23 cellular contexts compared by ENCODE assay signal in the genomic region with DNA sequence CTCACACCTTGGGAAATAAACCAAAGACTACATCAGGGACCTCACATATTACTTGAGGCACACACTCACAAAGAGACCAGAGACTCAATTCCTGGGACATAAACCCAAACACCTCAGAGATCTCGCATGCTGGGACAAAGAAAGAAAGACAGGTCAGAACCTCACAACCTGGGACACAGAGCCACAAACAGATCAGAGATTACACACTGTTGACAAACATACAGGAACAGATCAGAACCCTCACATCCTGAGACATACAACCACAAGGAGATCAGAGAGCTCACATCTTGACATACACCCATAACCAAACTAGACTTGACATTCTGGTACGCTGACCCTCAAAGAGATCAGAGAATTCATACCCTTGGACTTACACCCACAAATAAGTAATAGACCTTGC. TPM values are rescaled to one million over a fixed set of nuclear protein-coding genes. Genes with fewer than 3 reads are reported as not detected.
DNase-seq lines count a peak whose midpoint lies in the region; ATAC-seq, FAIRE-seq and TF ChIP-seq lines count a peak whose summit lies in the region.
"Had no signal": no experiment of that assay in that cellular context is flagged by ENCODE, and none has a peak within 500 bp of the region (broad histone marks: within the 10 kb centered on the region; RNA-seq: fewer than 3 reads in every experiment).

No MANE protein-coding gene starts in this region.

- no peaks in the 10 kb centered on the region for H3K4me1 ChIP-seq in prostate gland (replicated peaks)
- H3K4me1 ChIP-seq: vagina had no signal

- FAIRE-seq in GM12891 (lab: Jason Lieb, UNC), result no peak
- FAIRE-seq: G401.6, GM19239 had no signal

- H3K27me3 ChIP-seq in prostate gland (replicated peaks; ENCODE audit: insufficient read depth), result no peaks in the 10 kb centered on the region
- H3K27me3 ChIP-seq: vagina had no signal

- no peak for TF ChIP-seq CTCF in prostate gland (IDR thresholded peaks at IDR 0.05)

- no peaks in the 10 kb centered on the region for H3K9me3 Mint-ChIP-seq in activated T-cell treated with anti-CD3 and anti-CD28 coated beads, Interleukin-2, amount 50 U/mL, for 4 hours
- H3K9me3 Mint-ChIP-seq in activated T-helper 1 cell treated with anti-CD3 and anti-CD28 coated beads, Interleukin-12 subunit alpha, Interleukin-12 subunit beta, Interleukin-2, Interleukin-4 antibody, amounts not matched to agents 30 ng/mL and 10 ng/mL and 1 ng/mL, durations not matched to agents 14 hours and 24 hours and 36 hours, result peaks cover 2% of the 10 kb centered on the region
- H3K9me3 Mint-ChIP-seq in immature natural killer cell, result no peaks in the 10 kb centered on the region
- H3K9me3 Mint-ChIP-seq in stimulated activated naive CD8-positive, alpha-beta T cell treated with anti-CD3 and anti-CD28 coated beads, Interleukin-15, amount 100 ng/mL, for 72 hours, result no peaks in the 10 kb centered on the region
- H3K9me3 Mint-ChIP-seq: activated B cell treated with CpG ODN at 0.5 μM for 24 hours had no signal

- 82% methylated on average over 1 of the region's 2 CpGs for WGBS in prostate gland

- H3K9me3 ChIP-seq in prostate gland, result no peaks in the 10 kb centered on the region
- H3K9me3 ChIP-seq: left ventricle myocardium inferior, vagina had no signal

- DNase-seq in activated T-cell treated with anti-CD3 and anti-CD28 coated beads, Interleukin-2, amount 50 U/mL, for 4 hours, result no peak
- DNase-seq in activated T-cell treated with anti-CD3 and anti-CD28 coated beads, Interleukin-2, amount 50 U/mL, for 1 hour, result no peak
- no peak for DNase-seq in activated T-helper 1 cell treated with anti-CD3 and anti-CD28 coated beads, Interleukin-12 subunit alpha, Interleukin-12 subunit beta, Interleukin-2, Interleukin-4 antibody, amounts not matched to agents 30 ng/mL and 10 ng/mL and 1 ng/mL, durations not matched to agents 14 hours and 24 hours and 36 hours (ENCODE audit: low spot score)
- DNase-seq in immature natural killer cell (peak in 2 of 3 donors; percentile 57 to 59), GM12891 (ENCODE audit: insufficient read length, low spot score) (no peak), prostate gland (ENCODE audit: low spot score) (no peak)
- DNase-seq in stimulated activated naive CD8-positive, alpha-beta T cell treated with anti-CD3 and anti-CD28 coated beads, Interleukin-15, amount 100 ng/mL, for 72 hours, result no peak
- DNase-seq: activated B cell treated with CpG ODN at 0.5 μM for 24 hours, cortex of kidney, DMS153, left ventricle myocardium inferior, NCI-H1105, NCI-H2029 treated with DMSO at 0.1 percent for 48 hours had no signal

- no peak overlapping the region for H3K27ac ChIP-seq in prostate gland
- H3K27ac ChIP-seq: BLaER1 treated with 17β-estradiol and CSF1 and Interleukin-3, amounts not matched to agents 10 nM and 100 nM; HL-60; left ventricle myocardium inferior; vagina had no signal

- H3K4me3 ChIP-seq in prostate gland, result no peak overlapping the region
- H3K4me3 ChIP-seq: BLaER1 treated with 17β-estradiol and CSF1 and Interleukin-3, amounts not matched to agents 10 nM and 100 nM; left ventricle myocardium inferior; vagina had no signal

- intact Hi-C loops in activated T-helper 1 cell treated with anti-CD3 and anti-CD28 coated beads, Interleukin-12 subunit alpha, Interleukin-12 subunit beta, Interleukin-2, Interleukin-4 antibody, amounts not matched to agents 30 ng/mL and 10 ng/mL and 1 ng/mL, durations not matched to agents 14 hours and 24 hours and 36 hours (cut with micrococcal nuclease), result loop anchor here (1.0 to 5.0 kb wide), 5 partner anchors 18 to 223 kb away; a partner anchor contains a TSS
- intact Hi-C loops in prostate gland (cut with DNase I), result no loop called here

- H3K27ac Mint-ChIP-seq in activated T-helper 1 cell treated with anti-CD3 and anti-CD28 coated beads, Interleukin-12 subunit alpha, Interleukin-12 subunit beta, Interleukin-2, Interleukin-4 antibody, amounts not matched to agents 30 ng/mL and 10 ng/mL and 1 ng/mL, durations not matched to agents 14 hours and 24 hours and 36 hours, result peak overlapping the region; percentile 84
- peak overlapping the region; percentile 79 to 94 (median 90) for H3K27ac Mint-ChIP-seq in immature natural killer cell
- peak overlapping the region; percentile 10 to 83 for H3K27ac Mint-ChIP-seq in stimulated activated naive CD8-positive, alpha-beta T cell treated with anti-CD3 and anti-CD28 coated beads, Interleukin-15, amount 100 ng/mL, for 72 hours
- H3K27ac Mint-ChIP-seq: activated B cell treated with CpG ODN at 0.5 μM for 24 hours had no signal

- no peak for ATAC-seq in activated T-cell treated with anti-CD3 and anti-CD28 coated beads, Interleukin-2, amount 50 U/mL, for 4 hours
- peak; percentile 61 for ATAC-seq in stimulated activated naive CD8-positive, alpha-beta T cell treated with anti-CD3 and anti-CD28 coated beads, Interleukin-15, amount 100 ng/mL, for 72 hours
- no peak for ATAC-seq in GM18909 (IDR thresholded peaks at IDR 0.05; ENCODE audit: poor library complexity, unreplicated experiment)

- H3K27me3 Mint-ChIP-seq in activated T-cell treated with anti-CD3 and anti-CD28 coated beads, Interleukin-2, amount 50 U/mL, for 4 hours (ENCODE audit: low read depth), result no peaks in the 10 kb centered on the region
- no peaks in the 10 kb centered on the region for H3K27me3 Mint-ChIP-seq in activated T-helper 1 cell treated with anti-CD3 and anti-CD28 coated beads, Interleukin-12 subunit alpha, Interleukin-12 subunit beta, Interleukin-2, Interleukin-4 antibody, amounts not matched to agents 30 ng/mL and 10 ng/mL and 1 ng/mL, durations not matched to agents 14 hours and 24 hours and 36 hours (ENCODE audit: insufficient read depth)
- H3K27me3 Mint-ChIP-seq in immature natural killer cell (ENCODE audit: low read depth in 3 of 3), result peaks cover 11 to 25% (median 15%) of the 10 kb centered on the region in 3 donors
- H3K27me3 Mint-ChIP-seq in stimulated activated naive CD8-positive, alpha-beta T cell treated with anti-CD3 and anti-CD28 coated beads, Interleukin-15, amount 100 ng/mL, for 72 hours, result no peaks in the 10 kb centered on the region
- H3K27me3 Mint-ChIP-seq: activated B cell treated with CpG ODN at 0.5 μM for 24 hours had no signal

- peak overlapping the region; percentile 63 for H3K4me3 Mint-ChIP-seq in activated T-cell treated with anti-CD3 and anti-CD28 coated beads, Interleukin-2, amount 50 U/mL, for 4 hours
- H3K4me3 Mint-ChIP-seq in activated T-helper 1 cell treated with anti-CD3 and anti-CD28 coated beads, Interleukin-12 subunit alpha, Interleukin-12 subunit beta, Interleukin-2, Interleukin-4 antibody, amounts not matched to agents 30 ng/mL and 10 ng/mL and 1 ng/mL, durations not matched to agents 14 hours and 24 hours and 36 hours, result peak overlapping the region; percentile 74
- H3K4me3 Mint-ChIP-seq in immature natural killer cell, result peak overlapping the region; percentile 20 to 82 (median 72)
- H3K4me3 Mint-ChIP-seq in stimulated activated naive CD8-positive, alpha-beta T cell treated with anti-CD3 and anti-CD28 coated beads, Interleukin-15, amount 100 ng/mL, for 72 hours, result peak overlapping the region; percentile 43 to 75
- H3K4me3 Mint-ChIP-seq: activated B cell treated with CpG ODN at 0.5 μM for 24 hours had no signal

- no peaks in the 10 kb centered on the region for H3K36me3 Mint-ChIP-seq in activated T-cell treated with anti-CD3 and anti-CD28 coated beads, Interleukin-2, amount 50 U/mL, for 4 hours (ENCODE audit: insufficient read depth)
- peaks cover 10% of the 10 kb centered on the region for H3K36me3 Mint-ChIP-seq in activated T-helper 1 cell treated with anti-CD3 and anti-CD28 coated beads, Interleukin-12 subunit alpha, Interleukin-12 subunit beta, Interleukin-2, Interleukin-4 antibody, amounts not matched to agents 30 ng/mL and 10 ng/mL and 1 ng/mL, durations not matched to agents 14 hours and 24 hours and 36 hours (ENCODE audit: low read depth)
- no peaks in the 10 kb centered on the region for H3K36me3 Mint-ChIP-seq in immature natural killer cell

- H3K4me1 Mint-ChIP-seq in activated T-cell treated with anti-CD3 and anti-CD28 coated beads, Interleukin-2, amount 50 U/mL, for 4 hours (ENCODE audit: low read depth), result peaks cover 78% of the 10 kb centered on the region
- H3K4me1 Mint-ChIP-seq in activated T-helper 1 cell treated with anti-CD3 and anti-CD28 coated beads, Interleukin-12 subunit alpha, Interleukin-12 subunit beta, Interleukin-2, Interleukin-4 antibody, amounts not matched to agents 30 ng/mL and 10 ng/mL and 1 ng/mL, durations not matched to agents 14 hours and 24 hours and 36 hours (ENCODE audit: low read depth), result peaks cover 71% of the 10 kb centered on the region
- peaks cover 74 to 76% of the 10 kb centered on the region in 2 donors for H3K4me1 Mint-ChIP-seq in immature natural killer cell
- H3K4me1 Mint-ChIP-seq in stimulated activated naive CD8-positive, alpha-beta T cell treated with anti-CD3 and anti-CD28 coated beads, Interleukin-15, amount 100 ng/mL, for 72 hours, result peaks cover 79% of the 10 kb centered on the region
- H3K4me1 Mint-ChIP-seq: activated B cell treated with CpG ODN at 0.5 μM for 24 hours had no signal

- TF ChIP-seq POLR2A in GM12891 (IDR thresholded peaks at IDR 0.05; ENCODE audit: low read depth, low read length) (no peak), prostate gland (IDR thresholded peaks at IDR 0.05) (no peak)

- no peaks in the 10 kb centered on the region for H3K36me3 ChIP-seq in prostate gland
- H3K36me3 ChIP-seq: left ventricle myocardium inferior, vagina had no signal

RNA-seq across cellular contexts. Expression of a gene that starts 17.3 kb away (rescaled TPM):
- 10 to 100 TPM; 21.2 to 25.5 (median 23.2) TPM for total RNA-seq in activated T-cell treated with anti-CD3 and anti-CD28 coated beads, Interleukin-2, amount 50 U/mL, for 4 hours
- total RNA-seq in activated T-helper 1 cell treated with anti-CD3 and anti-CD28 coated beads, Interleukin-12 subunit alpha, Interleukin-12 subunit beta, Interleukin-2, Interleukin-4 antibody, amounts not matched to agents 30 ng/mL and 10 ng/mL and 1 ng/mL, durations not matched to agents 14 hours and 24 hours and 36 hours, result 27.5 and 27.7 TPM in 2 replicates
- polyA plus RNA-seq in immature natural killer cell, result 10 to 100 TPM; 13.0 to 18.5 (median 16.4) TPM
- polyA plus RNA-seq in GM12891 (2012; ENCODE audit: low read depth, missing spikeins), result 14.2 TPM
- total RNA-seq in prostate gland, result 1 to 10 TPM; 7.4 to 9.1 TPM

RNA-seq across cellular contexts. Expression of a gene that starts 30.2 kb away (rescaled TPM):
- total RNA-seq in activated T-cell treated with anti-CD3 and anti-CD28 coated beads, Interleukin-2, amount 50 U/mL, for 4 hours, result 10 to 100 TPM; 83.3 to 86.5 (median 86.2) TPM
- 106 and 122 TPM in 2 replicates for total RNA-seq in activated T-helper 1 cell treated with anti-CD3 and anti-CD28 coated beads, Interleukin-12 subunit alpha, Interleukin-12 subunit beta, Interleukin-2, Interleukin-4 antibody, amounts not matched to agents 30 ng/mL and 10 ng/mL and 1 ng/mL, durations not matched to agents 14 hours and 24 hours and 36 hours
- polyA plus RNA-seq in immature natural killer cell, result 10 to 100 TPM; 15.2 to 43.0 (median 18.3) TPM
- polyA plus RNA-seq in GM12891 (2012; ENCODE audit: low read depth, missing spikeins), result 60.7 TPM
- total RNA-seq in prostate gland, result 10 to 100 TPM in 1 of 2 donors, 1 to 10 TPM in 1; 2.5 to 10.5 TPM

RNA-seq across cellular contexts. Expression of a gene that starts 47.7 kb away (rescaled TPM):
- total RNA-seq in activated T-cell treated with anti-CD3 and anti-CD28 coated beads, Interleukin-2, amount 50 U/mL, for 4 hours, result not detected
- not detected in 2 replicates for total RNA-seq in activated T-helper 1 cell treated with anti-CD3 and anti-CD28 coated beads, Interleukin-12 subunit alpha, Interleukin-12 subunit beta, Interleukin-2, Interleukin-4 antibody, amounts not matched to agents 30 ng/mL and 10 ng/mL and 1 ng/mL, durations not matched to agents 14 hours and 24 hours and 36 hours
- polyA plus RNA-seq in immature natural killer cell, result not detected
- not detected for polyA plus RNA-seq in GM12891 (2012; ENCODE audit: low read depth, missing spikeins)
- under 1 TPM in 1 of 2 donors, not detected in 1; 0.41 TPM for total RNA-seq in prostate gland
- total RNA-seq: A673, activated B cell treated with CpG ODN at 0.5 μM for 24 hours, left ventricle myocardium inferior, NCI-H460, renal cortical epithelial cell, subcutaneous adipose tissue, vagina had no signal

Comparison
In these comparisons a context has a peak if more than half of its experiments do, and no peak if none do; other contexts are left out.
1. DNase-seq: peak in immature natural killer cell (2 of 3); none in activated T-cell treated with anti-CD3 and anti-CD28 coated beads, Interleukin-2, amount 50 U/mL, for 4 hours (single experiment), activated T-cell treated with anti-CD3 and anti-CD28 coated beads, Interleukin-2, amount 50 U/mL, for 1 hour (single experiment), activated T-helper 1 cell treated with anti-CD3 and anti-CD28 coated beads, Interleukin-12 subunit alpha, Interleukin-12 subunit beta, Interleukin-2, Interleukin-4 antibody, amounts not matched to agents 30 ng/mL and 10 ng/mL and 1 ng/mL, durations not matched to agents 14 hours and 24 hours and 36 hours (single experiment), stimulated activated naive CD8-positive, alpha-beta T cell treated with anti-CD3 and anti-CD28 coated beads, Interleukin-15, amount 100 ng/mL, for 72 hours (0 of 2), GM12891 (single experiment) and prostate gland (single experiment).
2. Peak in every context shown above with its lines, with median percentiles within 50 percentile points of each other: H3K4me3 Mint-ChIP-seq and H3K27ac Mint-ChIP-seq.